8 cellular contexts compared by ENCODE assay signal in genomic region chr4:40719008-40719623, GRCh38. TPM values are rescaled to one million over a fixed set of nuclear protein-coding genes. Genes with fewer than 3 reads are reported as not detected.
DNase-seq lines count a peak whose midpoint lies in the region; ATAC-seq, FAIRE-seq and TF ChIP-seq lines count a peak whose summit lies in the region.

No MANE protein-coding gene starts in this region.

- H3K9me3 Mint-ChIP-seq in HFFc6: no peaks in the 10 kb centered on the region

- H3K4me1 Mint-ChIP-seq in HFFc6 (ENCODE audit: low read depth): no peaks in the 10 kb centered on the region

- H3K4me3 Mint-ChIP-seq in HFFc6: no peak overlapping the region

- peak in 1 of 8 donors; percentile 49 for ATAC-seq in heart right ventricle

- intact Hi-C loops in heart right ventricle (cut with DNase I): loop anchor here in 1 of 10 donors (5.0 kb wide), 1 partner anchor 1268 kb away; no protein-coding TSS in a partner anchor

- H3K36me3 Mint-ChIP-seq in HFFc6 (ENCODE audit: low read depth): no peaks in the 10 kb centered on the region

- H3K27me3 Mint-ChIP-seq in HFFc6 (ENCODE audit: insufficient read depth): peaks cover 2% of the 10 kb centered on the region; the same call in 1 of the 2 replicates

- H3K27ac Mint-ChIP-seq in HFFc6: no peak overlapping the region

- H3K27ac ChIP-seq in heart right ventricle: no peak overlapping the region
- no peak overlapping the region for H3K27ac ChIP-seq in right atrium auricular region
- H3K27ac ChIP-seq in VCaP: peak overlapping the region; percentile 64
- no peak overlapping the region for H3K27ac ChIP-seq in effector memory CD4-positive, alpha-beta T cell (ENCODE audit: insufficient read depth, low read length, poor library complexity, severe bottlenecking)

- H3K27me3 ChIP-seq in heart right ventricle: peaks cover 0 to 37% (median 2%) of the 10 kb centered on the region in 7 donors
- no peaks in the 10 kb centered on the region for H3K27me3 ChIP-seq in right atrium auricular region
- H3K27me3 ChIP-seq in effector memory CD4-positive, alpha-beta T cell (replicated peaks; ENCODE audit: control insufficient read depth, insufficient read depth, low read length, poor library complexity, severe bottlenecking): no peaks in the 10 kb centered on the region

- H3K9me3 ChIP-seq in heart right ventricle (no peaks in the 10 kb centered on the region), right atrium auricular region (no peaks in the 10 kb centered on the region)
- no peaks in the 10 kb centered on the region for H3K9me3 ChIP-seq in effector memory CD4-positive, alpha-beta T cell (ENCODE audit: control insufficient read depth, low read length)

- no peak overlapping the region for H3K4me3 ChIP-seq in heart right ventricle
- no peak overlapping the region for H3K4me3 ChIP-seq in right atrium auricular region
- H3K4me3 ChIP-seq in effector memory CD4-positive, alpha-beta T cell (ENCODE audit: insufficient read depth, low read depth, low read length, poor library complexity, severe bottlenecking): no peak overlapping the region

- TF ChIP-seq CTCF in heart right ventricle (IDR thresholded peaks at IDR 0.05): peak in 5 of 9 donors; percentile 26 to 49 (median 33)
- TF ChIP-seq CTCF in right atrium auricular region (IDR thresholded peaks at IDR 0.05): peak in 1 of 2 donors; percentile 50
- TF ChIP-seq CTCF in HFFc6 (IDR thresholded peaks at IDR 0.05): peak; percentile 78
- peak; percentile 93 for TF ChIP-seq CTCF in VCaP (conservative IDR thresholded peaks at IDR 0.05)

- H3K4me1 ChIP-seq in heart right ventricle (peaks cover 0 to 40% (median 0%) of the 10 kb centered on the region in 9 donors), right atrium auricular region (no peaks in the 10 kb centered on the region)
- peaks cover 8% of the 10 kb centered on the region for H3K4me1 ChIP-seq in effector memory CD4-positive, alpha-beta T cell (ENCODE audit: control insufficient read depth, insufficient read depth, low read length, poor library complexity, severe bottlenecking)

- FAIRE-seq in islet of Langerhans (lab: Jason Lieb, UNC): peak; percentile 96

- 44 to 48% methylated on average over 5 of the region's 5 CpGs for WGBS in heart right ventricle, 2 donors

- H3K36me3 ChIP-seq in heart right ventricle (no peaks in the 10 kb centered on the region), right atrium auricular region (no peaks in the 10 kb centered on the region)
- H3K36me3 ChIP-seq in effector memory CD4-positive, alpha-beta T cell (ENCODE audit: control insufficient read depth, insufficient read depth, low read length): no peaks in the 10 kb centered on the region

- no peak for DNase-seq in heart right ventricle
- DNase-seq in right atrium auricular region (ENCODE audit: low spot score): no peak
- peak; percentile 52 for DNase-seq in HFFc6
- peak; percentile 83 for DNase-seq in NCI-H1092 treated with DMSO at 0.1 percent for 48 hours (lab: John Stamatoyannopoulos, UW)
- no peak for DNase-seq in effector memory CD4-positive, alpha-beta T cell
- DNase-seq in cerebellum (ENCODE audit: low spot score): no peak

RNA-seq across cellular contexts. Expression of gene NSUN7, which starts 30.6 kb away (rescaled TPM):
- total RNA-seq in heart right ventricle: 1 to 10 TPM in 1 of 10 donors, under 1 TPM in 6, not detected in 3; 0.15 to 1.3 (median 0.33) TPM
- under 1 TPM; 0.03 to 0.15 TPM for polyA plus RNA-seq in heart right ventricle
- 1 to 10 TPM; 1.9 to 9.8 TPM for total RNA-seq in right atrium auricular region
- not detected for total RNA-seq in HFFc6 (2021; fragmentation: NEBNext Ultra II Directional; extraction: Animal tissue kit (Norgen Biotek cat#: 25700))
- total RNA-seq in cerebellum: 5.1 TPM

Comparison
In these comparisons a context has a peak if more than half of its experiments do, and no peak if none do; other contexts are left out.
1. DNase-seq: peak in HFFc6 (single experiment) and NCI-H1092 treated with DMSO at 0.1 percent for 48 hours (single experiment); none in heart right ventricle (0 of 2), right atrium auricular region (single experiment), effector memory CD4-positive, alpha-beta T cell (0 of 3) and cerebellum (single experiment).